ENCODE assay signal across 8 cellular contexts in genomic region chr11:61362542-61362875, GRCh38. TPM values are rescaled to one million over a fixed set of nuclear protein-coding genes. Genes with fewer than 3 reads are reported as not detected.
DNase-seq lines count a peak whose midpoint lies in the region; ATAC-seq, FAIRE-seq and TF ChIP-seq lines count a peak whose summit lies in the region.

No MANE protein-coding gene starts in this region.

- H3K4me3 ChIP-seq in AG04449 (ENCODE audit: low read depth, low read length), result peak overlapping the region; percentile 69
- H3K4me3 ChIP-seq in SJCRH30, result peak overlapping the region; percentile 83
- H3K4me3 ChIP-seq in cardiac fibroblast (replicated peaks in 1 of 2; ENCODE audit: low read depth in 2 of 2, low read length in 2 of 2), result peak overlapping the region; percentile 75 to 89
- peak overlapping the region; percentile 74 to 80 (median 80) for H3K4me3 ChIP-seq in HepG2 (replicated peaks in 1 of 3; ENCODE audit: insufficient read depth in 1 of 3, low read depth in 2 of 3, low read length in 3 of 3)

- TSS peak; percentile 72 for BruUV-seq in HepG2 (replicated peaks; lab: Mats Ljungman, UMichigan)

- H3K27me3 ChIP-seq in SJCRH30, result no peaks in the 10 kb centered on the region
- no peaks in the 10 kb centered on the region; a peak in 1 of 5 replicates for H3K27me3 ChIP-seq in HepG2 (ENCODE audit: control insufficient read depth in 1 of 2, insufficient read depth in 2 of 2, low read length in 2 of 2)

- no peak for TF ChIP-seq RAD21 in HepG2 (CRISPR knock-in tag; IDR thresholded peaks at IDR 0.05)

- peaks cover 17% of the 10 kb centered on the region for H3K79me2 ChIP-seq in HepG2 (ENCODE audit: insufficient read depth, low read length)

- 0% methylated on average over 7 of the region's 12 CpGs for WGBS in HepG2 (ENCODE audit: low lambda C conversion rate)

- intact Hi-C loops in HepG2 (cut with micrococcal nuclease; ENCODE audit: unreplicated experiment), result loop anchor here (2.0 kb wide), 1 partner anchor 28 kb away; no protein-coding TSS in a partner anchor

- H2AFZ ChIP-seq in HepG2 (ENCODE audit: low read length), result peak overlapping the region; percentile 32

- no peaks in the 10 kb centered on the region for H4K20me1 ChIP-seq in HepG2 (ENCODE audit: insufficient read depth, low read length)

- FAIRE-seq in HepG2 (lab: Jason Lieb, UNC), result no peak

- H3K4me1 ChIP-seq in SJCRH30 (no peaks in the 10 kb centered on the region), HepG2 (ENCODE audit: insufficient read depth, low read length) (peaks cover 30% of the 10 kb centered on the region)

- TF ChIP-seq CTCF in AG04449 (IDR thresholded peaks at IDR 0.05; ENCODE audit: insufficient read depth, low read length, missing control alignments) (no peak), GM20000 (IDR thresholded peaks at IDR 0.05; ENCODE audit: extremely low read depth, missing control alignments) (no peak), cardiac fibroblast (IDR thresholded peaks at IDR 0.05; ENCODE audit: low read depth, low read length) (no peak), HepG2 (CRISPR knock-in tag; IDR thresholded peaks at IDR 0.05) (no peak)

- H3K36me3 ChIP-seq in SJCRH30 (peaks cover 35% of the 10 kb centered on the region), HepG2 (replicated peaks in 1 of 2; ENCODE audit: control insufficient read depth in 1 of 2, insufficient read depth in 2 of 2, low read length in 2 of 2) (peaks cover 7 to 29% of the 10 kb centered on the region in 2 experiments)

- CTCF ChIA-PET in AG04449 (lab: Yijun Ruan, JAX), result interaction anchor here (0.8 to 27.5 kb wide), 7 partner anchors 14 to 73 kb away, joined by 4 to 352 read pairs (median 8); partner anchors contain the start of genes DDB1, TKFC and TMEM216
- CTCF ChIA-PET in HepG2 (lab: Yijun Ruan, JAX; ENCODE audit: low intra/inter-chr PET ratio, low total read pairs), result no interaction called here

- no peak for TF ChIP-seq POLR2A in HepG2 (IDR thresholded peaks at IDR 0.05; ENCODE audit: insufficient read depth in 1 of 2, low read depth in 2 of 2, low read length in 2 of 2)

- POLR2A ChIA-PET in AG04449 (lab: Yijun Ruan, JAX) (interaction anchor here (0.8 to 3.2 kb wide), 16 partner anchors 9 to 273 kb away, joined by 3 to 33 read pairs (median 8); partner anchors contain the start of genes DDB1, TKFC and TMEM216), HepG2 (lab: Yijun Ruan, JAX) (interaction anchor here (0.8 to 9.9 kb wide), 19 partner anchors 8 to 68 kb away, joined by 3 to 146 read pairs (median 12); partner anchors contain the start of genes CPSF7, DDB1, SDHAF2 and TKFC)

- H3K9ac ChIP-seq in HepG2 (ENCODE audit: insufficient read depth, low read depth, low read length), result peak overlapping the region; percentile 98

- in situ Hi-C loops in HepG2 (cut with HindIII; ENCODE audit: extremely low pct_ligation_motif_present, low pct_unique_long_range_greater_than_20kb), result no loop called here

- ATAC-seq in HepG2, result peak; percentile 20

- H3K27ac ChIP-seq in SJCRH30 (peak overlapping the region; percentile 98), HepG2 (ENCODE audit: extremely low read length, insufficient read depth, low read length) (peak overlapping the region; percentile 98)

- TF ChIP-seq EP300 in HepG2 (IDR thresholded peaks at IDR 0.05; ENCODE audit: low read depth in 2 of 2, low read length in 2 of 2), result no peak; a peak in 1 of 4 replicates
- no peak for TF ChIP-seq EP300 in HepG2 (CRISPR knock-in tag; IDR thresholded peaks at IDR 0.05; ENCODE audit: borderline replicate concordance)

- H3K4me2 ChIP-seq in HepG2 (ENCODE audit: low read depth, low read length), result peak overlapping the region; percentile 81

- H3K9me3 ChIP-seq in SJCRH30 (replicated peaks), result no peaks in the 10 kb centered on the region
- no peaks in the 10 kb centered on the region for H3K9me3 ChIP-seq in HepG2 (ENCODE audit: low read length)

- DNase-seq in AG04449 (ENCODE audit: low read depth, low spot score), result no peak
- peak; percentile 43 for DNase-seq in GM20000 (ENCODE audit: low spot score)
- DNase-seq in SJCRH30, result peak; percentile 22 to 47
- DNase-seq in cardiac fibroblast (ENCODE audit: low read depth in 2 of 2), result peak; percentile 56 to 66
- peak; percentile 35 for DNase-seq in HepG2 (ENCODE audit: low spot score)
- peak; percentile 49 for DNase-seq in stimulated activated CD8-positive, alpha-beta memory T cell treated with anti-CD3 and anti-CD28 coated beads, Interleukin-4, amount 100 ng/mL, for 48 hours
- DNase-seq in NCI-H2107 (lab: John Stamatoyannopoulos, UW), result no peak
- DNase-seq in mucosa of gallbladder (ENCODE audit: low spot score), result no peak

RNA-seq across cellular contexts. Expression of gene TMEM138, which starts 0.3 kb away (rescaled TPM):
- total RNA-seq in SJCRH30 (2014; rRNA removed; shearing (Covaris generic)), result 35.1 and 40.6 TPM in 2 replicates
- total RNA-seq in HepG2 (2016; rRNA removed; fragmentation: Illumina TruSeq; extraction: Trizol), result 29.7 and 43.5 TPM in 2 replicates
- 51.3 and 54.5 TPM in 2 replicates for total RNA-seq in HepG2 (2016; cell fraction: cytosol; rRNA removed; fragmentation: Illumina TruSeq; extraction: Trizol; ENCODE audit: low read depth)
- 30.1 and 40.0 TPM in 2 replicates for total RNA-seq in HepG2 (2016; cell fraction: insoluble cytoplasmic fraction; rRNA removed; fragmentation: Illumina TruSeq; extraction: Trizol)
- total RNA-seq in HepG2 (2016; cell fraction: membrane; rRNA removed; fragmentation: Illumina TruSeq; extraction: Trizol), result 36.1 and 36.5 TPM in 2 replicates
- total RNA-seq in HepG2 (2016; cell fraction: nucleus; rRNA removed; fragmentation: Illumina TruSeq; extraction: Trizol), result 41.2 and 47.0 TPM in 2 replicates
- polyA plus RNA-seq in HepG2 (2011; rRNA removed), result 51.0 and 61.0 TPM in 2 replicates
- 21.8 and 35.0 TPM in 2 replicates for polyA plus RNA-seq in HepG2 (2011; cell fraction: cytosol; rRNA removed)
- 63.4 and 76.1 TPM in 2 replicates for polyA plus RNA-seq in HepG2 (2011; cell fraction: nucleus; rRNA removed)
- polyA plus RNA-seq in HepG2 (2012), result 17.6 and 19.2 TPM in 2 replicates
- polyA plus RNA-seq in HepG2 (2016; cell fraction: cytosol; fragmentation: Illumina TruSeq; extraction: Trizol; ENCODE audit: low read depth), result 15.5 and 18.0 TPM in 2 replicates
- polyA plus RNA-seq in HepG2 (2016; cell fraction: insoluble cytoplasmic fraction; fragmentation: Illumina TruSeq; extraction: Trizol; ENCODE audit: low read depth), result 42.8 and 45.1 TPM in 2 replicates
- 24.2 and 30.4 TPM in 2 replicates for polyA plus RNA-seq in HepG2 (2016; cell fraction: membrane; fragmentation: Illumina TruSeq; extraction: Trizol; ENCODE audit: low read depth)
- 85.3 and 100 TPM in 2 replicates for polyA plus RNA-seq in HepG2 (2016; cell fraction: nucleus; fragmentation: Illumina TruSeq; extraction: Trizol; ENCODE audit: insufficient read depth, low read depth)
- polyA minus RNA-seq in HepG2 (2011; rRNA and poly(A)+ RNA removed; ENCODE audit: low replicate concordance), result 50.4 and 173 TPM in 2 replicates
- 9.5 and 9.6 TPM in 2 replicates for polyA minus RNA-seq in HepG2 (2011; cell fraction: cytosol; rRNA and poly(A)+ RNA removed)
- 41.6 and 57.1 TPM in 2 replicates for polyA minus RNA-seq in HepG2 (2011; cell fraction: nucleus; rRNA and poly(A)+ RNA removed)
- 38.4 TPM for total RNA-seq in mucosa of gallbladder

RNA-seq across cellular contexts. Expression of gene CYB561A3, which starts 0.8 kb away (rescaled TPM):
- total RNA-seq in SJCRH30 (2014; rRNA removed; shearing (Covaris generic)), result 9.9 and 10.7 TPM in 2 replicates
- 11.5 and 14.9 TPM in 2 replicates for total RNA-seq in HepG2 (2016; rRNA removed; fragmentation: Illumina TruSeq; extraction: Trizol)
- total RNA-seq in HepG2 (2016; cell fraction: cytosol; rRNA removed; fragmentation: Illumina TruSeq; extraction: Trizol; ENCODE audit: low read depth), result 5.6 and 5.9 TPM in 2 replicates
- 11.8 and 15.0 TPM in 2 replicates for total RNA-seq in HepG2 (2016; cell fraction: insoluble cytoplasmic fraction; rRNA removed; fragmentation: Illumina TruSeq; extraction: Trizol)
- total RNA-seq in HepG2 (2016; cell fraction: membrane; rRNA removed; fragmentation: Illumina TruSeq; extraction: Trizol), result 15.7 and 17.1 TPM in 2 replicates
- total RNA-seq in HepG2 (2016; cell fraction: nucleus; rRNA removed; fragmentation: Illumina TruSeq; extraction: Trizol), result 11.9 and 12.4 TPM in 2 replicates
- polyA plus RNA-seq in HepG2 (2011; rRNA removed), result 11.4 and 14.7 TPM in 2 replicates
- 19.7 and 21.5 TPM in 2 replicates for polyA plus RNA-seq in HepG2 (2011; cell fraction: cytosol; rRNA removed)
- polyA plus RNA-seq in HepG2 (2011; cell fraction: nucleus; rRNA removed), result 30.1 and 37.5 TPM in 2 replicates
- 10.9 and 13.2 TPM in 2 replicates for polyA plus RNA-seq in HepG2 (2012)
- 4.6 and 6.4 TPM in 2 replicates for polyA plus RNA-seq in HepG2 (2016; cell fraction: cytosol; fragmentation: Illumina TruSeq; extraction: Trizol; ENCODE audit: low read depth)
- 8.9 and 11.0 TPM in 2 replicates for polyA plus RNA-seq in HepG2 (2016; cell fraction: insoluble cytoplasmic fraction; fragmentation: Illumina TruSeq; extraction: Trizol; ENCODE audit: low read depth)
- 11.1 and 11.3 TPM in 2 replicates for polyA plus RNA-seq in HepG2 (2016; cell fraction: membrane; fragmentation: Illumina TruSeq; extraction: Trizol; ENCODE audit: low read depth)
- 20.3 and 20.7 TPM in 2 replicates for polyA plus RNA-seq in HepG2 (2016; cell fraction: nucleus; fragmentation: Illumina TruSeq; extraction: Trizol; ENCODE audit: insufficient read depth, low read depth)
- polyA minus RNA-seq in HepG2 (2011; rRNA and poly(A)+ RNA removed; ENCODE audit: low replicate concordance), result 41.4 and 173 TPM in 2 replicates
- polyA minus RNA-seq in HepG2 (2011; cell fraction: cytosol; rRNA and poly(A)+ RNA removed), result 4.7 and 8.0 TPM in 2 replicates
- 9.4 and 9.7 TPM in 2 replicates for polyA minus RNA-seq in HepG2 (2011; cell fraction: nucleus; rRNA and poly(A)+ RNA removed)
- 44.8 TPM for total RNA-seq in mucosa of gallbladder

RNA-seq across cellular contexts. Expression of gene TKFC, which starts 29.5 kb away (rescaled TPM):
- total RNA-seq in SJCRH30 (2014; rRNA removed; shearing (Covaris generic)), result 15.3 and 17.7 TPM in 2 replicates
- total RNA-seq in HepG2 (2016; rRNA removed; fragmentation: Illumina TruSeq; extraction: Trizol), result 173 and 197 TPM in 2 replicates
- total RNA-seq in HepG2 (2016; cell fraction: cytosol; rRNA removed; fragmentation: Illumina TruSeq; extraction: Trizol; ENCODE audit: low read depth), result 25.7 and 34.7 TPM in 2 replicates
- 152 and 194 TPM in 2 replicates for total RNA-seq in HepG2 (2016; cell fraction: insoluble cytoplasmic fraction; rRNA removed; fragmentation: Illumina TruSeq; extraction: Trizol)
- 38.7 and 39.8 TPM in 2 replicates for total RNA-seq in HepG2 (2016; cell fraction: membrane; rRNA removed; fragmentation: Illumina TruSeq; extraction: Trizol)
- total RNA-seq in HepG2 (2016; cell fraction: nucleus; rRNA removed; fragmentation: Illumina TruSeq; extraction: Trizol), result 130 and 153 TPM in 2 replicates
- 147 and 237 TPM in 2 replicates for polyA plus RNA-seq in HepG2 (2011; rRNA removed)
- 67.4 and 90.7 TPM in 2 replicates for polyA plus RNA-seq in HepG2 (2011; cell fraction: cytosol; rRNA removed)
- polyA plus RNA-seq in HepG2 (2011; cell fraction: nucleus; rRNA removed), result 653 and 783 TPM in 2 replicates
- 226 and 325 TPM in 2 replicates for polyA plus RNA-seq in HepG2 (2012)
- polyA plus RNA-seq in HepG2 (2016; cell fraction: cytosol; fragmentation: Illumina TruSeq; extraction: Trizol; ENCODE audit: low read depth), result 15.1 and 18.3 TPM in 2 replicates
- polyA plus RNA-seq in HepG2 (2016; cell fraction: insoluble cytoplasmic fraction; fragmentation: Illumina TruSeq; extraction: Trizol; ENCODE audit: low read depth), result 134 and 173 TPM in 2 replicates
- polyA plus RNA-seq in HepG2 (2016; cell fraction: membrane; fragmentation: Illumina TruSeq; extraction: Trizol; ENCODE audit: low read depth), result 31.3 and 33.9 TPM in 2 replicates
- polyA plus RNA-seq in HepG2 (2016; cell fraction: nucleus; fragmentation: Illumina TruSeq; extraction: Trizol; ENCODE audit: insufficient read depth, low read depth), result 236 and 246 TPM in 2 replicates
- polyA minus RNA-seq in HepG2 (2011; rRNA and poly(A)+ RNA removed; ENCODE audit: low replicate concordance), result 121 and 450 TPM in 2 replicates
- 129 and 149 TPM in 2 replicates for polyA minus RNA-seq in HepG2 (2011; cell fraction: cytosol; rRNA and poly(A)+ RNA removed)
- polyA minus RNA-seq in HepG2 (2011; cell fraction: nucleus; rRNA and poly(A)+ RNA removed), result 181 and 214 TPM in 2 replicates
- total RNA-seq in mucosa of gallbladder, result 67.8 TPM

RNA-seq across cellular contexts. Expression of gene DDB1, which starts 29.6 kb away (rescaled TPM):
- 209 and 214 TPM in 2 replicates for total RNA-seq in SJCRH30 (2014; rRNA removed; shearing (Covaris generic))
- 266 and 292 TPM in 2 replicates for total RNA-seq in HepG2 (2016; rRNA removed; fragmentation: Illumina TruSeq; extraction: Trizol)
- 44.8 and 45.1 TPM in 2 replicates for total RNA-seq in HepG2 (2016; cell fraction: cytosol; rRNA removed; fragmentation: Illumina TruSeq; extraction: Trizol; ENCODE audit: low read depth)
- 272 and 286 TPM in 2 replicates for total RNA-seq in HepG2 (2016; cell fraction: insoluble cytoplasmic fraction; rRNA removed; fragmentation: Illumina TruSeq; extraction: Trizol)
- total RNA-seq in HepG2 (2016; cell fraction: membrane; rRNA removed; fragmentation: Illumina TruSeq; extraction: Trizol), result 67.0 and 70.3 TPM in 2 replicates
- total RNA-seq in HepG2 (2016; cell fraction: nucleus; rRNA removed; fragmentation: Illumina TruSeq; extraction: Trizol), result 147 and 162 TPM in 2 replicates
- polyA plus RNA-seq in HepG2 (2011; rRNA removed), result 175 and 217 TPM in 2 replicates
- 205 and 216 TPM in 2 replicates for polyA plus RNA-seq in HepG2 (2011; cell fraction: cytosol; rRNA removed)
- 144 and 152 TPM in 2 replicates for polyA plus RNA-seq in HepG2 (2011; cell fraction: nucleus; rRNA removed)
- 123 and 153 TPM in 2 replicates for polyA plus RNA-seq in HepG2 (2012)
- 13.5 and 15.8 TPM in 2 replicates for polyA plus RNA-seq in HepG2 (2016; cell fraction: cytosol; fragmentation: Illumina TruSeq; extraction: Trizol; ENCODE audit: low read depth)
- polyA plus RNA-seq in HepG2 (2016; cell fraction: insoluble cytoplasmic fraction; fragmentation: Illumina TruSeq; extraction: Trizol; ENCODE audit: low read depth), result 239 and 252 TPM in 2 replicates
- polyA plus RNA-seq in HepG2 (2016; cell fraction: membrane; fragmentation: Illumina TruSeq; extraction: Trizol; ENCODE audit: low read depth), result 34.0 and 38.3 TPM in 2 replicates
- 168 and 174 TPM in 2 replicates for polyA plus RNA-seq in HepG2 (2016; cell fraction: nucleus; fragmentation: Illumina TruSeq; extraction: Trizol; ENCODE audit: insufficient read depth, low read depth)
- polyA minus RNA-seq in HepG2 (2011; rRNA and poly(A)+ RNA removed; ENCODE audit: low replicate concordance), result 584 and 611 TPM in 2 replicates
- 276 and 305 TPM in 2 replicates for polyA minus RNA-seq in HepG2 (2011; cell fraction: cytosol; rRNA and poly(A)+ RNA removed)
- 187 and 203 TPM in 2 replicates for polyA minus RNA-seq in HepG2 (2011; cell fraction: nucleus; rRNA and poly(A)+ RNA removed)
- total RNA-seq in mucosa of gallbladder, result 160 TPM

RNA-seq across cellular contexts. Expression of gene TMEM216, which starts 29.9 kb away (rescaled TPM):
- 15.9 and 21.4 TPM in 2 replicates for total RNA-seq in SJCRH30 (2014; rRNA removed; shearing (Covaris generic))
- total RNA-seq in HepG2 (2016; rRNA removed; fragmentation: Illumina TruSeq; extraction: Trizol) (25.2 and 25.4 TPM in 2 replicates), mucosa of gallbladder (10.0 TPM)
- total RNA-seq in HepG2 (2016; cell fraction: cytosol; rRNA removed; fragmentation: Illumina TruSeq; extraction: Trizol; ENCODE audit: low read depth), result 33.0 and 38.9 TPM in 2 replicates
- 23.9 and 27.8 TPM in 2 replicates for total RNA-seq in HepG2 (2016; cell fraction: insoluble cytoplasmic fraction; rRNA removed; fragmentation: Illumina TruSeq; extraction: Trizol)
- total RNA-seq in HepG2 (2016; cell fraction: membrane; rRNA removed; fragmentation: Illumina TruSeq; extraction: Trizol), result 43.9 and 52.8 TPM in 2 replicates
- 15.8 and 17.5 TPM in 2 replicates for total RNA-seq in HepG2 (2016; cell fraction: nucleus; rRNA removed; fragmentation: Illumina TruSeq; extraction: Trizol)
- polyA plus RNA-seq in HepG2 (2011; rRNA removed), result 53.7 and 60.1 TPM in 2 replicates
- 44.7 and 56.5 TPM in 2 replicates for polyA plus RNA-seq in HepG2 (2011; cell fraction: cytosol; rRNA removed)
- 20.0 and 25.6 TPM in 2 replicates for polyA plus RNA-seq in HepG2 (2011; cell fraction: nucleus; rRNA removed)
- polyA plus RNA-seq in HepG2 (2012), result 17.5 and 21.3 TPM in 2 replicates
- polyA plus RNA-seq in HepG2 (2016; cell fraction: cytosol; fragmentation: Illumina TruSeq; extraction: Trizol; ENCODE audit: low read depth), result 45.4 and 52.3 TPM in 2 replicates
- polyA plus RNA-seq in HepG2 (2016; cell fraction: insoluble cytoplasmic fraction; fragmentation: Illumina TruSeq; extraction: Trizol; ENCODE audit: low read depth), result 31.2 and 31.8 TPM in 2 replicates
- polyA plus RNA-seq in HepG2 (2016; cell fraction: membrane; fragmentation: Illumina TruSeq; extraction: Trizol; ENCODE audit: low read depth), result 53.1 and 57.7 TPM in 2 replicates
- 33.0 and 35.6 TPM in 2 replicates for polyA plus RNA-seq in HepG2 (2016; cell fraction: nucleus; fragmentation: Illumina TruSeq; extraction: Trizol; ENCODE audit: insufficient read depth, low read depth)
- 13.9 and 44.9 TPM in 2 replicates for polyA minus RNA-seq in HepG2 (2011; rRNA and poly(A)+ RNA removed; ENCODE audit: low replicate concordance)
- 11.1 and 12.6 TPM in 2 replicates for polyA minus RNA-seq in HepG2 (2011; cell fraction: cytosol; rRNA and poly(A)+ RNA removed)
- 11.3 and 19.4 TPM in 2 replicates for polyA minus RNA-seq in HepG2 (2011; cell fraction: nucleus; rRNA and poly(A)+ RNA removed)

Comparison
In these comparisons a context has a peak if more than half of its experiments do, and no peak if none do; other contexts are left out.
1. DNase-seq: peak in GM20000 (single experiment), SJCRH30 (2 of 2), cardiac fibroblast (2 of 2), HepG2 (single experiment) and stimulated activated CD8-positive, alpha-beta memory T cell treated with anti-CD3 and anti-CD28 coated beads, Interleukin-4, amount 100 ng/mL, for 48 hours (single experiment); none in AG04449 (single experiment), NCI-H2107 (single experiment) and mucosa of gallbladder (single experiment).
2. Peak in every context shown above with its lines, with median percentiles within 50 percentile points of each other: H3K4me3 ChIP-seq.